In genomic region chr13:46906440-46906839, GRCh38 we compare ENCODE assay signal across 30 cellular contexts. TPM values are rescaled to one million over a fixed set of nuclear protein-coding genes. Genes with fewer than 3 reads are reported as not detected.
"Had no signal": no experiment of that assay in that cellular context is flagged by ENCODE, and none has a peak within 500 bp of the region (broad histone marks: within the 10 kb centered on the region; RNA-seq: fewer than 3 reads in every experiment).

No MANE protein-coding gene starts in this region.

- H3K4me3 ChIP-seq: ascending aorta, breast epithelium, cardiac muscle cell, coronary artery, dorsolateral prefrontal cortex, esophagus muscularis mucosa had no signal

- ATAC-seq: activated naive CD4-positive, alpha-beta T cell treated with anti-CD3 and anti-CD28 coated beads, Interleukin-2, amount 50 U/mL, for 72 hours; activated T-cell treated with anti-CD3 and anti-CD28 coated beads, Interleukin-2, amount 50 U/mL, for 72 hours had no signal

- H3K9me3 ChIP-seq: ascending aorta, breast epithelium, esophagus muscularis mucosa had no signal

- H3K4me1 ChIP-seq: ascending aorta, breast epithelium, esophagus muscularis mucosa had no signal

- H3K27ac ChIP-seq: ascending aorta, breast epithelium, cardiac muscle cell, coronary artery, dorsolateral prefrontal cortex, esophagus muscularis mucosa had no signal

- H3K36me3 ChIP-seq: ascending aorta, breast epithelium, cardiac muscle cell, esophagus muscularis mucosa had no signal

- H3K27me3 ChIP-seq: ascending aorta, breast epithelium, cardiac muscle cell, dorsolateral prefrontal cortex, esophagus muscularis mucosa had no signal

- DNase-seq: activated CD4-positive, alpha-beta memory T cell treated with anti-CD3 and anti-CD28 coated beads, Interleukin-2, amount 10 ng/mL, durations not matched to agents 7 days and 5 days; activated CD4-positive, alpha-beta T cell treated with anti-CD3 and anti-CD28 coated beads for 1 hour; activated CD4-positive, alpha-beta T cell treated with anti-CD3 and anti-CD28 coated beads for 4 hours; activated CD4-positive, alpha-beta T cell treated with anti-CD3 and anti-CD28 coated beads, Interleukin-2, amount 10 ng/mL, durations not matched to agents 7 days and 5 days; activated CD4-positive, alpha-beta T cell treated with anti-CD3 and anti-CD28 coated beads, Interleukin-2, amount 50 U/mL, for 4 hours; activated CD4-positive, CD25-positive, alpha-beta regulatory T cell; activated CD8-positive, alpha-beta memory T cell treated with anti-CD3 and anti-CD28 coated beads, Interleukin-2, amount 50 U/mL, for 48 hours; activated gamma-delta T cell; activated naive CD4-positive, alpha-beta T cell; activated naive CD4-positive, alpha-beta T cell treated with anti-CD3 and anti-CD28 coated beads, Interleukin-2, amount 10 ng/mL, durations not matched to agents 7 days and 5 days; activated naive CD8-positive, alpha-beta T cell treated with anti-CD3 and anti-CD28 coated beads, Interleukin-2, amount 10 ng/mL, durations not matched to agents 7 days and 5 days; activated T-cell treated with anti-CD3 and anti-CD28 coated beads for 4 hours; activated T-cell treated with anti-CD3 and anti-CD28 coated beads, Interleukin-2, amount 50 U/mL, for 24 hours; activated T-cell treated with anti-CD3 and anti-CD28 coated beads, Interleukin-2, amount 50 U/mL, for 72 hours; central memory CD4-positive, alpha-beta T cell; dorsolateral prefrontal cortex; effector memory CD4-positive, alpha-beta T cell; endodermal cell; erythroblast; head of caudate nucleus; T-helper 2 cell had no signal

- FAIRE-seq: frontal cortex had no signal

RNA-seq across cellular contexts. Expression of gene HTR2A, which starts 9.6 kb away (rescaled TPM):
- total RNA-seq: activated CD4-positive, alpha-beta memory T cell treated with anti-CD3 and anti-CD28 coated beads, Interleukin-2, amount 10 ng/mL, durations not matched to agents 7 days and 5 days; activated CD4-positive, alpha-beta T cell treated with anti-CD3 and anti-CD28 coated beads, Interleukin-2, amount 10 ng/mL, durations not matched to agents 7 days and 5 days; activated naive CD4-positive, alpha-beta T cell treated with anti-CD3 and anti-CD28 coated beads, Interleukin-2, amount 50 U/mL, for 72 hours; activated naive CD8-positive, alpha-beta T cell treated with anti-CD3 and anti-CD28 coated beads, Interleukin-2, amount 10 ng/mL, durations not matched to agents 7 days and 5 days; activated T-cell treated with anti-CD3 and anti-CD28 coated beads, Interleukin-2, amount 50 U/mL, for 72 hours; ascending aorta; cardiac muscle cell; endodermal cell; fibroblast of villous mesenchyme; T-helper 1 cell treated with Interleukin-12 subunit alpha and Interleukin-12 subunit beta and Interleukin-4 antibody, amounts not matched to agents 30 ng/mL and 1 ng/mL, for 36 hours had no signal
- polyA plus RNA-seq: cardiac muscle cell had no signal
